ENCODE assay signal across 18 cellular contexts in genomic region chr18:46767217-46767616, GRCh38. TPM values are rescaled to one million over a fixed set of nuclear protein-coding genes. Genes with fewer than 3 reads are reported as not detected.
DNase-seq lines count a peak whose midpoint lies in the region; ATAC-seq, FAIRE-seq and TF ChIP-seq lines count a peak whose summit lies in the region.
"Had no signal": no experiment of that assay in that cellular context is flagged by ENCODE, and none has a peak within 500 bp of the region (broad histone marks: within the 10 kb centered on the region; RNA-seq: fewer than 3 reads in every experiment).

No MANE protein-coding gene starts in this region.

- in situ Hi-C loops in IMR-90 (cut with MboI; ENCODE audit: low sequenced_read_pairs): no loop called here

- H2AFZ ChIP-seq in IMR-90 (replicated peaks; ENCODE audit: low read length, poor library complexity): no peak overlapping the region
- H2AFZ ChIP-seq in Loucy (ENCODE audit: low read length): peak overlapping the region; percentile 66; the same call in 1 of the 2 replicates
- H2AFZ ChIP-seq in H1 (ENCODE audit: low read length): no peak overlapping the region

- H3K4ac ChIP-seq in IMR-90 (ENCODE audit: low read depth, low read length) (no peak overlapping the region), H1 (replicated peaks; ENCODE audit: insufficient read length, low read depth, low read length) (no peak overlapping the region)

- TF ChIP-seq RAD21 in IMR-90 (IDR thresholded peaks at IDR 0.05; ENCODE audit: low read length): no peak
- no peak for TF ChIP-seq RAD21 in H1 (IDR thresholded peaks at IDR 0.05 in 1 of 2, conservative IDR thresholded peaks at IDR 0.05 in 1 of 2; ENCODE audit: low read depth in 2 of 2, low read length in 2 of 2)

- no peak overlapping the region for H3K4me2 ChIP-seq in IMR-90 (ENCODE audit: low read depth, low read length)
- H3K4me2 ChIP-seq in Loucy (ENCODE audit: low read depth, low read length, poor library complexity, severe bottlenecking): peak overlapping the region; percentile 20
- H3K4me2 ChIP-seq in H1 (ENCODE audit: insufficient read depth in 1 of 2, low read depth in 2 of 2, low read length in 2 of 2): no peak overlapping the region
- H3K4me2 ChIP-seq: A549 had no signal

- no peak overlapping the region for H3K9ac ChIP-seq in IMR-90 (ENCODE audit: low read depth, low read length)
- H3K9ac ChIP-seq in Loucy (ENCODE audit: low read depth, low read length, poor library complexity, severe bottlenecking): no peak overlapping the region
- H3K9ac ChIP-seq in H1 (replicated peaks in 1 of 4; ENCODE audit: extremely low read depth in 1 of 4, low read depth in 3 of 4, low read length in 3 of 4): no peak overlapping the region

- CTCF ChIA-PET in IMR-90 (lab: Yijun Ruan, JAX): no interaction called here
- CTCF ChIA-PET in H1 (lab: Charles Lee; ENCODE audit: partially characterized antibody): interaction anchor here (1.4 to 1.9 kb wide), 2 partner anchors 12 to 26 kb away, joined by 5 to 8 read pairs; no protein-coding TSS in a partner anchor
- CTCF ChIA-PET in RWPE1 (lab: Yijun Ruan, JAX): no interaction called here

- H2BK20ac ChIP-seq in IMR-90 (ENCODE audit: low read depth, low read length) (no peak overlapping the region), H1 (ENCODE audit: low read length) (no peak overlapping the region)

- H2AK5ac ChIP-seq in IMR-90 (ENCODE audit: low read depth, low read length) (no peak overlapping the region), H1 (ENCODE audit: low read depth, low read length) (no peak overlapping the region)

- H2BK120ac ChIP-seq in IMR-90 (ENCODE audit: low read depth, low read length) (no peak overlapping the region), H1 (replicated peaks; ENCODE audit: low read depth, low read length) (no peak overlapping the region)

- TF ChIP-seq POLR2A in IMR-90 (IDR thresholded peaks at IDR 0.05; ENCODE audit: low read depth, low read length) (no peak), H1 (IDR thresholded peaks at IDR 0.05; ENCODE audit: control extremely low read depth in 1 of 2, low read depth in 2 of 2, low read length in 2 of 2) (no peak)

- H4K91ac ChIP-seq in IMR-90 (ENCODE audit: insufficient read depth, low read depth, low read length) (no peak overlapping the region), H1 (replicated peaks; ENCODE audit: insufficient read length, low read length) (no peak overlapping the region)

- no peaks in the 10 kb centered on the region for H3K79me2 ChIP-seq in Loucy (ENCODE audit: insufficient read depth, low read length)
- H3K79me2 ChIP-seq in H1 (ENCODE audit: control insufficient read depth in 1 of 2, insufficient read depth in 2 of 2, low read length in 2 of 2): no peaks in the 10 kb centered on the region

- dilution Hi-C loops in IMR-90 (cut with HindIII; ENCODE audit: low sequenced_read_pairs, unreplicated experiment): no loop called here

- no peak overlapping the region for H3K27ac ChIP-seq in IMR-90 (ENCODE audit: insufficient read depth, low read length)
- no peak overlapping the region for H3K27ac ChIP-seq in H1 (ENCODE audit: low read depth, low read length)
- peak overlapping the region; percentile 16 for H3K27ac ChIP-seq in psoas muscle
- no peak overlapping the region for H3K27ac ChIP-seq in RWPE1
- H3K27ac ChIP-seq: A549, HL-60 had no signal

- no peak overlapping the region for H2BK5ac ChIP-seq in IMR-90 (ENCODE audit: low read depth, low read length, poor library complexity, severe bottlenecking)
- H2BK5ac ChIP-seq in H1 (ENCODE audit: low read depth, low read length): no peak overlapping the region

- no peak overlapping the region for H2BK15ac ChIP-seq in IMR-90 (ENCODE audit: low read depth, low read length)
- H2BK15ac ChIP-seq in H1 (ENCODE audit: low read length): no peak overlapping the region

- H3K18ac ChIP-seq in IMR-90 (ENCODE audit: low read depth, low read length): no peak overlapping the region
- H3K18ac ChIP-seq in H1 (ENCODE audit: extremely low read depth, low read length): no peak overlapping the region

- intact Hi-C loops in IMR-90 (cut with micrococcal nuclease): no loop called here
- intact Hi-C loops in psoas muscle (cut with DNase I): no loop called here

- BruUV-seq in IMR-90 (replicated peaks; lab: Mats Ljungman, UMichigan): no TSS peak

- H4K5ac ChIP-seq in IMR-90 (ENCODE audit: low read depth, low read length) (no peak overlapping the region), H1 (ENCODE audit: insufficient read length, low read depth, low read length) (no peak overlapping the region)

- H3K79me1 ChIP-seq in IMR-90 (ENCODE audit: low read depth in 1 of 2, low read length in 2 of 2) (no peaks in the 10 kb centered on the region), H1 (ENCODE audit: low read depth, low read length) (no peaks in the 10 kb centered on the region)

- H3K14ac ChIP-seq in IMR-90 (replicated peaks; ENCODE audit: low read depth, low read length): no peak overlapping the region
- no peak overlapping the region for H3K14ac ChIP-seq in H1 (ENCODE audit: insufficient read length)

- DNase-seq in IMR-90 (no peak), H1 (ENCODE audit: low read depth in 1 of 2, low spot score in 2 of 2) (no peak), psoas muscle (no peak), GDM1 (lab: John Stamatoyannopoulos, UW) (no peak), AG08395 (ENCODE audit: low spot score) (no peak), RWPE1 (ENCODE audit: low spot score) (no peak)
- DNase-seq: Caco-2; CD8-positive, alpha-beta T cell; DND-41 had no signal

- TF ChIP-seq EP300 in H1 (IDR thresholded peaks at IDR 0.05; ENCODE audit: borderline replicate concordance in 1 of 2, low read depth in 2 of 2, low read length in 2 of 2): no peak

- no peak overlapping the region for H3K23ac ChIP-seq in IMR-90 (ENCODE audit: low read depth, low read length)
- H3K23ac ChIP-seq in H1 (ENCODE audit: insufficient read length): no peak overlapping the region

- no peak for FAIRE-seq in H1 (lab: Jason Lieb, UNC)
- FAIRE-seq: A549, H54 had no signal

- no peak for ATAC-seq in IMR-90 (ENCODE audit: low read depth)
- ATAC-seq in psoas muscle: no peak
- ATAC-seq: A549; CD8-positive, alpha-beta T cell; HCT116 had no signal

- H2BK12ac ChIP-seq in H1 (ENCODE audit: low read depth, low read length): no peak overlapping the region

- H3K4me3 ChIP-seq in IMR-90 (ENCODE audit: insufficient read depth, low read depth, low read length) (no peak overlapping the region), Loucy (ENCODE audit: low read length, poor library complexity, severe bottlenecking) (no peak overlapping the region), H1 (ENCODE audit: extremely low read depth in 1 of 4, insufficient read depth in 2 of 4, low read depth in 3 of 4, low read length in 4 of 4) (no peak overlapping the region), psoas muscle (no peak overlapping the region)
- H3K4me3 ChIP-seq: A549 had no signal

- no peak for TF ChIP-seq CTCF in IMR-90 (conservative IDR thresholded peaks at IDR 0.05; ENCODE audit: low read depth, low read length)
- no peak for TF ChIP-seq CTCF in Loucy (conservative IDR thresholded peaks at IDR 0.05; ENCODE audit: low read length)
- TF ChIP-seq CTCF in H1 (IDR thresholded peaks at IDR 0.05; ENCODE audit: control extremely low read depth in 1 of 3, insufficient read depth in 1 of 3, low read depth in 1 of 3, low read length in 3 of 3): no peak
- no peak for TF ChIP-seq CTCF in psoas muscle (IDR thresholded peaks at IDR 0.05)
- TF ChIP-seq CTCF in RWPE1 (conservative IDR thresholded peaks at IDR 0.05; ENCODE audit: low read depth): no peak

- H3K36me3 ChIP-seq in IMR-90 (ENCODE audit: control insufficient read depth, insufficient read depth, low read length): no peaks in the 10 kb centered on the region
- no peaks in the 10 kb centered on the region for H3K36me3 ChIP-seq in Loucy (ENCODE audit: insufficient read depth, low read length)
- no peaks in the 10 kb centered on the region for H3K36me3 ChIP-seq in H1 (ENCODE audit: control insufficient read depth in 2 of 4, insufficient read depth in 4 of 4, low read length in 3 of 4)
- no peaks in the 10 kb centered on the region for H3K36me3 ChIP-seq in psoas muscle (ENCODE audit: insufficient read depth in 1 of 2, low read depth in 1 of 2)

- H3F3A ChIP-seq in Loucy (ENCODE audit: low read depth): no peaks in the 10 kb centered on the region

- H3K9me3 ChIP-seq in IMR-90 (ENCODE audit: control insufficient read depth, insufficient read depth, low read length) (no peaks in the 10 kb centered on the region), Loucy (ENCODE audit: insufficient read depth, low read depth, low read length) (no peaks in the 10 kb centered on the region), H1 (ENCODE audit: insufficient read depth in 2 of 2, low read depth in 1 of 2, low read length in 1 of 2) (no peaks in the 10 kb centered on the region), psoas muscle (no peaks in the 10 kb centered on the region)
- H3K9me3 ChIP-seq: A549, Caco-2 had no signal

- H3K4me1 ChIP-seq in IMR-90 (ENCODE audit: control insufficient read depth, insufficient read depth, low read length) (no peaks in the 10 kb centered on the region), Loucy (ENCODE audit: insufficient read depth, low read length, poor library complexity, severe bottlenecking) (peaks cover 10% of the 10 kb centered on the region), H1 (replicated peaks in 1 of 4; ENCODE audit: control insufficient read depth in 3 of 4, insufficient read depth in 4 of 4, low read length in 3 of 4) (peaks cover 2 to 9% (median 3%) of the 10 kb centered on the region in 4 experiments; a peak in 4 of 7 replicates), psoas muscle (peaks cover 20% of the 10 kb centered on the region)
- H3K4me1 ChIP-seq: A549, Caco-2 had no signal

- H3K56ac ChIP-seq in IMR-90 (ENCODE audit: extremely low read depth, insufficient read depth, low read length): no peak overlapping the region
- no peak overlapping the region for H3K56ac ChIP-seq in H1 (replicated peaks; ENCODE audit: insufficient read length, low read depth, low read length)

- POLR2A ChIA-PET in IMR-90 (lab: Charles Lee; ENCODE audit: unreplicated experiment): no interaction called here
- POLR2A ChIA-PET in H1 (lab: Charles Lee; ENCODE audit: partially characterized antibody): interaction anchor here (1.1 kb wide), 1 partner anchor 151 kb away, joined by 3 read pairs; no protein-coding TSS in a partner anchor
- POLR2A ChIA-PET in RWPE1 (lab: Yijun Ruan, JAX; ENCODE audit: low non-redundant PET): no interaction called here

- H4K8ac ChIP-seq in IMR-90 (ENCODE audit: low read depth in 2 of 2, low read length in 2 of 2): no peak overlapping the region
- H4K8ac ChIP-seq in H1 (ENCODE audit: extremely low read depth, insufficient read depth, low read length): no peak overlapping the region

- no peak overlapping the region for H2AK9ac ChIP-seq in IMR-90 (replicated peaks; ENCODE audit: low read depth, low read length, poor library complexity)

- no peaks in the 10 kb centered on the region for H4K20me1 ChIP-seq in IMR-90 (ENCODE audit: insufficient read depth, low read length)
- H4K20me1 ChIP-seq in Loucy (ENCODE audit: insufficient read depth, low read length, poor library complexity, severe bottlenecking): no peaks in the 10 kb centered on the region
- no peaks in the 10 kb centered on the region for H4K20me1 ChIP-seq in H1 (replicated peaks in 1 of 2; ENCODE audit: control insufficient read depth in 1 of 2, insufficient read depth in 2 of 2, low read length in 2 of 2)

- H3K27me3 ChIP-seq in IMR-90 (ENCODE audit: control insufficient read depth, insufficient read depth, low read length): peaks cover 1% of the 10 kb centered on the region; the same call in 1 of the 2 replicates
- no peaks in the 10 kb centered on the region for H3K27me3 ChIP-seq in Loucy (ENCODE audit: insufficient read depth, low read length, poor library complexity, severe bottlenecking)
- no peaks in the 10 kb centered on the region for H3K27me3 ChIP-seq in H1 (replicated peaks in 1 of 4; ENCODE audit: control insufficient read depth in 3 of 4, extremely low read depth in 1 of 4, insufficient read depth in 3 of 4, low read length in 3 of 4)
- H3K27me3 ChIP-seq in psoas muscle (ENCODE audit: insufficient read depth in 3 of 3, low read length in 2 of 3): no peaks in the 10 kb centered on the region

- no peaks in the 10 kb centered on the region for H3K9me2 ChIP-seq in Loucy (replicated peaks; ENCODE audit: low read depth, low read length)

- H3K9me1 ChIP-seq in IMR-90 (ENCODE audit: insufficient read depth, low read length): no peaks in the 10 kb centered on the region

- no peaks in the 10 kb centered on the region for H3K23me2 ChIP-seq in H1 (ENCODE audit: low read depth, low read length)

RNA-seq across cellular contexts. Expression of gene ST8SIA5, which starts 10.4 kb away (rescaled TPM):
- total RNA-seq in IMR-90 (2012; rRNA removed): not detected in 2 replicates
- polyA plus RNA-seq in IMR-90 (2012; rRNA removed): 0.03 TPM in 1 of 2 replicates, not detected in the other
- polyA plus RNA-seq in IMR-90 (2012; cell fraction: cytosol; rRNA removed): not detected in 2 replicates
- 0.09 and 0.15 TPM in 2 replicates for polyA plus RNA-seq in IMR-90 (2012; cell fraction: nucleus; rRNA removed; ENCODE audit: low replicate concordance)
- total RNA-seq in H1 (2021; fragmentation: NEBNext Ultra II Directional; extraction: Animal tissue kit (Norgen Biotek cat#: 25700)): 6.3 and 7.0 TPM in 2 replicates
- polyA plus RNA-seq in H1 (2011; rRNA removed): 2.4 and 4.6 TPM in 2 replicates
- 2.7 TPM for polyA plus RNA-seq in H1 (2011; cell fraction: cytosol; rRNA removed)
- 5.2 TPM for polyA plus RNA-seq in H1 (2011; cell fraction: nucleus; rRNA removed)
- 3.4 to 4.2 TPM (median 3.6 TPM) in 4 replicates for polyA plus RNA-seq in H1 (2012, experiment 1 of 2)
- polyA plus RNA-seq in H1 (2012, experiment 2 of 2): 2.9 TPM
- polyA plus RNA-seq in H1 (2013, experiment 1 of 2): 5.4 TPM
- polyA plus RNA-seq in H1 (2013, experiment 2 of 2): 5.7 TPM
- polyA minus RNA-seq in H1 (2011; rRNA and poly(A)+ RNA removed): 3.9 and 4.3 TPM in 2 replicates
- polyA minus RNA-seq in H1 (2011; cell fraction: cytosol; rRNA and poly(A)+ RNA removed): 3.7 TPM
- 3.0 TPM for polyA minus RNA-seq in H1 (2011; cell fraction: nucleus; rRNA and poly(A)+ RNA removed)
- 1 to 10 TPM; 1.8 to 9.9 (median 7.2) TPM for total RNA-seq in psoas muscle
- 1 to 10 TPM; 2.2 to 3.2 (median 3.1) TPM for polyA plus RNA-seq in psoas muscle
- total RNA-seq: Caco-2; CD8-positive, alpha-beta T cell had no signal
- polyA plus RNA-seq: A549, AG04450, BJ, CD14-positive monocyte, IgD-negative memory B cell had no signal
